Comparison of ENCODE assay signal across 5 cellular contexts in the genomic region with DNA sequence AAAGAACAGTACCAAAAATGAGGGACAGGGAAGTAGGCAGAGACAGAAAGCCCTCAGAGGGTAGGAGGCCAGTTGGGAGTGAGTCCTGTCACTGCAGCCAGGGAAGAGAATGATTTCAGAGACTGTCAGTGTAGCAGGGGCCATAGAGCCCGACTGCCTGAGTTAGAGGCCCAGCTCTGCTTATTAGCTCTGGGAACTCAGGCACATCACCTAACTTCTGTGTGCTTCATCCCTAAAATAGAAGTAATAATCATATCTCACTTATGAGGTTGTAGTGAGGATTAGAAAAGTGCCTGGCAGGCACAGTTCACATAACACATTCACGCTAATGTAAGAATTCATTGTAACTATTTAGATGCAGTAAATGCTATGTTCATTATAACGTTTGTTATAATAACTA.
"Had no signal": no experiment of that assay in that cellular context is flagged by ENCODE, and none has a peak within 500 bp of the region (broad histone marks: within the 10 kb centered on the region; RNA-seq: fewer than 3 reads in every experiment).

No MANE protein-coding gene starts in this region.

- ATAC-seq: GM23338, K562 had no signal

- DNase-seq: H9, HCEC 1CT, IMR-90 had no signal

- H3K4me3 Mint-ChIP-seq: GM23338, H9 had no signal

- H3K4me3 ChIP-seq: GM23338, K562 had no signal

- H3K9me3 Mint-ChIP-seq: GM23338, H9 had no signal

- H3K27ac Mint-ChIP-seq: GM23338, H9 had no signal
